In the genomic region with DNA sequence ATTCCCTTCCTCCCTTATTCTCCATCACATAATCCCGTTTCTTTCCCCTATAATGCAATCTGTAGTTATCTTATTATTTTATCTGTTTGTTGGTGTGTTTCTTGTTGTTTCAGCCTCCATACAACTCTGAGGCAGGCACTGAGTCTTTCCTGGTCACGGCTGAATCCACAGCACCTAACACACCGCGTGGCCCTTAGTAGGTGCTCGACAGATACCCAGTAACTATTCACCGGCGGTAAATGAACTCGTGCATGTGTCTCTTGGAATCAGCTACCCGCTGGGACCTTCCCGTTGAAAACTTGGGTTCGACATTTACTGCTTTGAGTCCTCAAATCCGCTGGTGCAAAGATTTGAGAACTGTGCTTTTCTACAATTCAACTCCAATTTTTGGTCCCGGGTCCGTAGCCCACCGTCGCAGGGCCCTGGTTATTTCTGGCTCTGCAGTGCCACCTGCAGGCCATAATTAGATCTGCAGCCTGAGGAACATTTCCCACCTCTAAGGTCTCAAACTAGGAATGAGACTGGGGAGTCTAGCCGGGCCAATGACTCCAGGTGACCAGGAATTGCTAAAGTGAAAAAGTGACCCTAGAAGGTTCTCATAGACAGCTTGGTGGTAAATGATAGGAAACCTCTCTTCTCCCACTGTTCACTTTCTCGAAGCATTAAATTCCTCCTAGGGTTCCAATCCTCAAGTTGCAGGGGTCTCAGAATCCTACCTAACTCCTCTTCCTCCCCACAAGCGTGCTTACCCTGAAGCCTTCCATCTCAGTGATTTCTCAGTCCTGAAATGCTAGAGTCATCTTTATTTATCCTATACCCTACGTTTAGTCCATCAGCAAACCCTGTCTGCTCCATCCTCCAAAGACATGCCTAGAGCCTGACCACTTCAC, we compare ENCODE assay signal across 8 cellular contexts. TPM values are rescaled to one million over a fixed set of nuclear protein-coding genes. Genes with fewer than 3 reads are reported as not detected.
DNase-seq lines count a peak whose midpoint lies in the region; TF ChIP-seq lines count a peak whose summit lies in the region.

No MANE protein-coding gene starts in this region.

- no peak overlapping the region for H3K4me3 ChIP-seq in WI38 (ENCODE audit: low read depth, low read length)

- DNase-seq in NCI-H446 (lab: John Stamatoyannopoulos, UW): peak; percentile 15 to 62
- no peak for DNase-seq in NCI-H446 treated with DMSO at 0.1 percent for 48 hours (lab: John Stamatoyannopoulos, UW)
- peak; percentile 39 for DNase-seq in LoVo (ENCODE audit: low spot score)
- peak; percentile 42 to 64 for DNase-seq in erythroblast (lab: John Stamatoyannopoulos, UW)
- peak; percentile 55 for DNase-seq in nephron progenitor cell
- no peak for DNase-seq in activated CD4-positive, CD25-positive, alpha-beta regulatory T cell treated with anti-CD3 and anti-CD28 coated beads, Interleukin-2, amount 50 U/mL, for 72 hours
- DNase-seq in ureter (ENCODE audit: low spot score): no peak

- H3K36me3 Mint-ChIP-seq in nephron progenitor cell (ENCODE audit: low read depth): no peaks in the 10 kb centered on the region

- peaks cover 18% of the 10 kb centered on the region for H3K4me1 Mint-ChIP-seq in nephron progenitor cell

- H3K27ac Mint-ChIP-seq in nephron progenitor cell: no peak overlapping the region

- H3K27me3 Mint-ChIP-seq in nephron progenitor cell (ENCODE audit: low read depth, poor library complexity): peaks cover 9% of the 10 kb centered on the region

- H3K9me3 Mint-ChIP-seq in nephron progenitor cell: peaks cover 15% of the 10 kb centered on the region

- no peak for TF ChIP-seq POLR2A in erythroblast (IDR thresholded peaks at IDR 0.05; ENCODE audit: low read length)

- H3K4me3 Mint-ChIP-seq in nephron progenitor cell: no peak overlapping the region

- TF ChIP-seq CTCF in WI38 (IDR thresholded peaks at IDR 0.05; ENCODE audit: low read depth, low read length) (peak; percentile 84), nephron progenitor cell (IDR thresholded peaks at IDR 0.05) (peak; percentile 92)

RNA-seq across cellular contexts. Expression of gene TRH, which starts 40.0 kb away (rescaled TPM):
- not detected for total RNA-seq in ureter

RNA-seq across cellular contexts. Expression of gene TMCC1, which starts 41.0 kb away (rescaled TPM):
- total RNA-seq in ureter: 68.0 TPM

Comparison
In these comparisons a context has a peak if more than half of its experiments do, and no peak if none do; other contexts are left out.
1. DNase-seq: peak in NCI-H446 (2 of 2), LoVo (single experiment), erythroblast (2 of 2) and nephron progenitor cell (single experiment); none in NCI-H446 treated with DMSO at 0.1 percent for 48 hours (single experiment), activated CD4-positive, CD25-positive, alpha-beta regulatory T cell treated with anti-CD3 and anti-CD28 coated beads, Interleukin-2, amount 50 U/mL, for 72 hours (single experiment) and ureter (single experiment).